ENCODE assay signal across 1 cellular context in genomic region chr2:237601453-237602116, GRCh38.
A peak's percentile ranks its signal among the peaks of the same experiment; 100 is the strongest.
TF ChIP-seq lines count a peak whose summit lies in the region.

No MANE protein-coding gene starts in this region.

TF ChIP-seq in H1, 55 proteins besides CTCF, POLR2A, EP300 and RAD21:
- TF ChIP-seq JUND (IDR thresholded peaks at IDR 0.05; ENCODE audit: low read length) (no peak), SIN3A (conservative IDR thresholded peaks at IDR 0.05 in 1 of 2, IDR thresholded peaks at IDR 0.05 in 1 of 2; ENCODE audit: low read depth in 1 of 2, low read length in 2 of 2) (0 out of 4 replicates have a peak, but pooled peaks of 1 of the 2 experiments have one; percentile 44), BCL11A (IDR thresholded peaks at IDR 0.05; ENCODE audit: low read depth in 2 of 2, low read length in 2 of 2) (no peak), TBP (IDR thresholded peaks at IDR 0.05; ENCODE audit: low read depth, low read length) (peak; percentile 27; the same call in 1 of the 2 replicates), CBX5 (IDR thresholded peaks at IDR 0.05; ENCODE audit: low read depth, low read length) (no peak), CREB1 (IDR thresholded peaks at IDR 0.05) (peak; percentile 43; the same call in 1 of the 2 replicates), TAF7 (optimal IDR thresholded peaks at IDR 0.05; ENCODE audit: borderline replicate concordance, low read depth, low read length) (no peak), TEAD4 (IDR thresholded peaks at IDR 0.05; ENCODE audit: low read depth, low read length) (peak; percentile 51; the same call in 1 of the 2 replicates), NANOG (IDR thresholded peaks at IDR 0.05; ENCODE audit: insufficient read depth, low read depth, low read length, poor library complexity, severe bottlenecking) (peak; percentile 58)
- TF ChIP-seq, protein P1, sequence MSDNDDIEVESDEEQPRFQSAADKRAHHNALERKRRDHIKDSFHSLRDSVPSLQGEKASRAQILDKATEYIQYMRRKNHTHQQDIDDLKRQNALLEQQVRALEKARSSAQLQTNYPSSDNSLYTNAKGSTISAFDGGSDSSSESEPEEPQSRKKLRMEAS (IDR thresholded peaks at IDR 0.05): no peak
